25 cellular contexts compared by ENCODE assay signal in the genomic region with DNA sequence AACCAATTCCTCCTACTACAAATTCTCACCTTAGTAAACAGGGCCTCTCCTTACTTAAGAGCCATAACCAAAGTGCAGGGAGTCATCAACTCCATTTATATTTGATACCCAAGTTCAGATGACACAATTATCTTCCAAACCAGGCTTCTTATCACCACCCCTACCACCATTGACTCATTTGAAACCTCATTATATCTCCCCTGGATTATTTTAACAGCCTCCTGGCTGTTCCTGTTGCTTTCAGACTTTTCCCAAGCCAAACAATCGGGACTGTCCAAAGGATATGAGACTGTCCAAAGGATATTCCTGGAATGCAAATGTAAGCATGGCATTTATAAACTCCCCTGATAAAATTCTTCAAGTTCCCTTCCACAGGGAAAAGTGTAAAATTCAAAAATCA.
"Had no signal": no experiment of that assay in that cellular context is flagged by ENCODE, and none has a peak within 500 bp of the region (broad histone marks: within the 10 kb centered on the region; RNA-seq: fewer than 3 reads in every experiment).

No MANE protein-coding gene starts in this region.

- H3K36me3 Mint-ChIP-seq: activated naive CD8-positive, alpha-beta T cell treated with anti-CD3 and anti-CD28 coated beads for 36 hours; natural killer cell treated with Interleukin-12 subunit alpha and Interleukin-12 subunit beta and Interleukin-15 and Interleukin-18, amount 100 ng/mL, for 72 hours had no signal

- ATAC-seq: activated T-helper 17 cell treated with anti-CD3 and anti-CD28 coated beads, Interleukin-2, amount 50 U/mL, for 72 hours; body of pancreas; effector memory CD8-positive, alpha-beta T cell; left colon; natural killer cell treated with Interleukin-12 subunit alpha and Interleukin-12 subunit beta and Interleukin-15 and Interleukin-18, amount 100 ng/mL, for 72 hours had no signal

- H3K4me3 Mint-ChIP-seq: activated naive CD8-positive, alpha-beta T cell treated with anti-CD3 and anti-CD28 coated beads for 36 hours; activated T-cell treated with anti-CD3 and anti-CD28 coated beads, Interleukin-2, amount 50 U/mL, for 24 hours; activated T-helper 17 cell treated with anti-CD3 and anti-CD28 coated beads, Interleukin-2, amount 50 U/mL, for 72 hours; dendritic cell treated with granulocyte-macrophage colony-stimulating factor and Interleukin-4, amounts not matched to agents 40 ng/mL and 50 ng/mL, for 4 days; effector memory CD8-positive, alpha-beta T cell; natural killer cell treated with Interleukin-12 subunit alpha and Interleukin-12 subunit beta and Interleukin-15 and Interleukin-18, amount 100 ng/mL, for 72 hours had no signal

- H3K36me3 ChIP-seq: cardiac muscle cell, sigmoid colon, SJSA1, spleen, tibial nerve had no signal

- H3K27ac ChIP-seq: body of pancreas, cardiac muscle cell, parathyroid adenoma, sigmoid colon, SJSA1, spleen had no signal

- H3K9ac ChIP-seq: parathyroid adenoma had no signal

- H3K4me1 Mint-ChIP-seq: activated naive CD8-positive, alpha-beta T cell treated with anti-CD3 and anti-CD28 coated beads for 36 hours; activated T-helper 17 cell treated with anti-CD3 and anti-CD28 coated beads, Interleukin-2, amount 50 U/mL, for 72 hours had no signal

- DNase-seq: activated CD4-positive, alpha-beta T cell treated with anti-CD3 and anti-CD28 coated beads for 1 hour; activated CD4-positive, alpha-beta T cell treated with anti-CD3 and anti-CD28 coated beads, Interleukin-2, amount 50 U/mL, for 1 hour; activated CD8-positive, alpha-beta memory T cell treated with anti-CD3 and anti-CD28 coated beads for 24 hours; activated CD8-positive, alpha-beta memory T cell treated with anti-CD3 and anti-CD28 coated beads, Interleukin-2, amount 50 U/mL, for 4 hours; activated naive CD4-positive, alpha-beta T cell; activated naive CD8-positive, alpha-beta T cell treated with anti-CD3 and anti-CD28 coated beads for 36 hours; activated T-cell treated with anti-CD3 and anti-CD28 coated beads, Interleukin-2, amount 50 U/mL, for 24 hours; amniotic stem cell; body of pancreas; effector memory CD8-positive, alpha-beta T cell; left colon; midbrain; sigmoid colon; spleen; stimulated activated CD4-positive, alpha-beta T cell treated with anti-CD3 and anti-CD28 coated beads, Interleukin-4, amount 100 ng/mL, for 24 hours; stimulated activated naive CD4-positive, alpha-beta T cell treated with Interleukin-2 at 50 U/mL for 16 hours; T-helper 9 cell had no signal

- H3K4me1 ChIP-seq: body of pancreas, spleen had no signal

- H3K27ac Mint-ChIP-seq: activated naive CD8-positive, alpha-beta T cell treated with anti-CD3 and anti-CD28 coated beads for 36 hours; activated T-cell treated with anti-CD3 and anti-CD28 coated beads, Interleukin-2, amount 50 U/mL, for 24 hours; activated T-helper 17 cell treated with anti-CD3 and anti-CD28 coated beads, Interleukin-2, amount 50 U/mL, for 72 hours; effector memory CD8-positive, alpha-beta T cell; natural killer cell treated with Interleukin-12 subunit alpha and Interleukin-12 subunit beta and Interleukin-15 and Interleukin-18, amount 100 ng/mL, for 72 hours had no signal

- H3K79me2 ChIP-seq: parathyroid adenoma had no signal

- H3K4me3 ChIP-seq: body of pancreas, cardiac muscle cell, lung, sigmoid colon, SJSA1, spleen, tibial nerve had no signal

- H3K9me3 Mint-ChIP-seq: activated naive CD8-positive, alpha-beta T cell treated with anti-CD3 and anti-CD28 coated beads for 36 hours; activated T-cell treated with anti-CD3 and anti-CD28 coated beads, Interleukin-2, amount 50 U/mL, for 24 hours; activated T-helper 17 cell treated with anti-CD3 and anti-CD28 coated beads, Interleukin-2, amount 50 U/mL, for 72 hours; dendritic cell treated with granulocyte-macrophage colony-stimulating factor and Interleukin-4, amounts not matched to agents 40 ng/mL and 50 ng/mL, for 4 days; effector memory CD8-positive, alpha-beta T cell; natural killer cell treated with Interleukin-12 subunit alpha and Interleukin-12 subunit beta and Interleukin-15 and Interleukin-18, amount 100 ng/mL, for 72 hours had no signal

- H3K27me3 ChIP-seq: body of pancreas, cardiac muscle cell, sigmoid colon, SJSA1, spleen, tibial nerve had no signal

- H3K9me3 ChIP-seq: body of pancreas, SJSA1 had no signal
